Comparison of ENCODE assay signal across 14 cellular contexts in the genomic region with DNA sequence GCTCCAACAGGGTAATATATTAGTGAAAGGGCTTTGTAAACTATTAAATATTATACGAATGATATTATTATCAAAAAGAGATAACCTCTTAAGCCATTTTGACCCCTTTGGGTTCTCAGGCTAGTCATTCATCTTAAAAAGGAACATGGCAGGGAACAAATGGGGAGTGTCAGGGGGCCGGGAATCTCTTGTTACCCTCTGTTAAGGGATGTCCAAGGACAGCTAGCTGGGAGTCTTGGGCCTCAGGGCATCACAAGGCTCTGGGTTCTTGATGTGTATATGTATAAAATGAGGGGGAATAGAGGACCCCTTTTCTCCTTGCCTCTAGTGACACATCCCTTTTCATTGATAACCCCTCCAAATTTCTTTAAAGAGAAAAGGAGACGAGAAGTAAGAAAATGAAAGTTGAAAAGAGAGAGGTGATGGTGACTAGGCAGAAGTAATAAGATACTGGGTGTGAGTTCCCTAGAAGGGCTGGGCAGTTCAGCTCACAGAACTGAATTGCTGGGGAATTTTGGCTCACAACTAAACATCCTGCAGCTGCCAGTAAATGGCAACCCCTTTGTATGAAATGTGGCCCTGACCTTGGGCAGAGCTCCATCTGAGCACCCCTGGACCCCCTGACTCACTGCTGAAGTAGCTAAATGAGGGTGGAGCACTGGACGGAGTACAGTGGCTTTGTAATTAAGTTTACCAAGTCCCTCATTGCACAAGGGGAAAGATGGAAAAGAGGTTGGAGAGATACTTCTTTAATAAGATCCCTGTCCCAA. TPM values are rescaled to one million over a fixed set of nuclear protein-coding genes. Genes with fewer than 3 reads are reported as not detected.
A peak's percentile ranks its signal among the peaks of the same experiment; 100 is the strongest.
DNase-seq lines count a peak whose midpoint lies in the region; ATAC-seq and TF ChIP-seq lines count a peak whose summit lies in the region.
"Had no signal": no experiment of that assay in that cellular context is flagged by ENCODE, and none has a peak within 500 bp of the region (broad histone marks: within the 10 kb centered on the region; RNA-seq: fewer than 3 reads in every experiment).

No MANE protein-coding gene starts in this region.

- BruUV-seq in PC-3 (replicated peaks; lab: Mats Ljungman, UMichigan) = no TSS peak

- H3K4me1 Mint-ChIP-seq in naive thymus-derived CD8-positive, alpha-beta T cell = peaks cover 0 to 3% (median 0%) of the 10 kb centered on the region in 4 donors
- H3K4me1 Mint-ChIP-seq: activated B cell treated with CpG ODN at 0.5 μM for 24 hours had no signal

- H3K27me3 Mint-ChIP-seq in naive thymus-derived CD8-positive, alpha-beta T cell = peaks cover 0 to 2% (median 0%) of the 10 kb centered on the region in 5 donors
- H3K27me3 Mint-ChIP-seq: activated B cell treated with CpG ODN at 0.5 μM for 24 hours had no signal

- H3K9me3 ChIP-seq in PC-3 (ENCODE audit: low read length) = no peaks in the 10 kb centered on the region
- H3K9me3 ChIP-seq: gastroesophageal sphincter had no signal

- no peak overlapping the region for H3K27ac Mint-ChIP-seq in naive thymus-derived CD8-positive, alpha-beta T cell
- H3K27ac Mint-ChIP-seq: activated B cell treated with CpG ODN at 0.5 μM for 24 hours had no signal

- TF ChIP-seq CTCF in PC-3 (conservative IDR thresholded peaks at IDR 0.05; ENCODE audit: low read depth, low read length) = no peak

- H3K4me3 Mint-ChIP-seq in naive thymus-derived CD8-positive, alpha-beta T cell = no peak overlapping the region
- H3K4me3 Mint-ChIP-seq: activated B cell treated with CpG ODN at 0.5 μM for 24 hours had no signal

- no peak overlapping the region for H2AFZ ChIP-seq in PC-3 (ENCODE audit: low read length)

- H3K79me2 ChIP-seq in PC-3 (ENCODE audit: low read length) = no peaks in the 10 kb centered on the region

- no peaks in the 10 kb centered on the region for H3K9me3 Mint-ChIP-seq in naive thymus-derived CD8-positive, alpha-beta T cell
- H3K9me3 Mint-ChIP-seq: activated B cell treated with CpG ODN at 0.5 μM for 24 hours had no signal

- H3K4me2 ChIP-seq in PC-3 (ENCODE audit: low read length) = no peak overlapping the region

- H3K4me3 ChIP-seq in PC-3 (ENCODE audit: low read length) = no peak overlapping the region
- H3K4me3 ChIP-seq: gastroesophageal sphincter had no signal

- H3F3A ChIP-seq in PC-3 (ENCODE audit: low read length, unreplicated experiment) = no peaks in the 10 kb centered on the region

- H3K9me2 ChIP-seq in PC-3 (replicated peaks; ENCODE audit: low read length) = no peaks in the 10 kb centered on the region

- H4K20me1 ChIP-seq in PC-3 (ENCODE audit: low read length) = no peaks in the 10 kb centered on the region

- no peaks in the 10 kb centered on the region for H3K36me3 Mint-ChIP-seq in naive thymus-derived CD8-positive, alpha-beta T cell

- no peaks in the 10 kb centered on the region for H3K36me3 ChIP-seq in PC-3 (ENCODE audit: low read depth, low read length)
- H3K36me3 ChIP-seq: gastroesophageal sphincter had no signal

- H3K4me1 ChIP-seq in PC-3 (ENCODE audit: insufficient read depth, low read length) = peaks cover 30% of the 10 kb centered on the region
- H3K4me1 ChIP-seq: gastroesophageal sphincter had no signal

- POLR2A ChIA-PET in PC-3 (lab: Charles Lee; ENCODE audit: unreplicated experiment) = no interaction called here
- POLR2A ChIA-PET in naive thymus-derived CD8-positive, alpha-beta T cell (lab: Charles Lee) = no interaction called here

- CTCF ChIA-PET in PC-3 (lab: Charles Lee) = interaction anchor here (0.5 kb wide), 1 partner anchor 355 kb away, joined by 3 read pairs; no protein-coding TSS in a partner anchor

- no peaks in the 10 kb centered on the region for H3K27me3 ChIP-seq in PC-3 (ENCODE audit: low read length)
- H3K27me3 ChIP-seq: gastroesophageal sphincter had no signal

- DNase-seq in ELR (ENCODE audit: low read depth) (peak; percentile 41), PC-3 (no peak), dermis blood vessel endothelial cell (peak; percentile 57), sciatic nerve (ENCODE audit: low spot score) (no peak), NCI-H748 (lab: John Stamatoyannopoulos, UW; ENCODE audit: unreplicated experiment) (no peak), posterior cingulate gyrus (no peak), cortex of kidney (lab: John Stamatoyannopoulos, UW) (no peak)
- no peak for DNase-seq in naive thymus-derived CD8-positive, alpha-beta T cell
- DNase-seq: activated B cell treated with CpG ODN at 0.5 μM for 24 hours; central memory CD4-positive, alpha-beta T cell; DMS153; SHP77; stimulated activated naive CD4-positive, alpha-beta T cell had no signal

- H3K27ac ChIP-seq in PC-3 (ENCODE audit: low read length) = no peak overlapping the region
- H3K27ac ChIP-seq: gastroesophageal sphincter had no signal

- ATAC-seq in PC-3 = peak; percentile 51
- ATAC-seq in sciatic nerve = peak; percentile 44
- ATAC-seq in naive thymus-derived CD8-positive, alpha-beta T cell = no peak
- ATAC-seq: gastroesophageal sphincter had no signal

- intact Hi-C loops in PC-3 (cut with micrococcal nuclease) (no loop called here), sciatic nerve (cut with DNase I) (no loop called here), posterior cingulate gyrus (cut with DNase I) (no loop called here)

- H3K9ac ChIP-seq in PC-3 (ENCODE audit: low read length) = no peak overlapping the region

RNA-seq across cellular contexts. Expression of gene ZNF326, which starts 20.0 kb away (rescaled TPM):
- 7.2 and 12.7 TPM in 2 replicates for total RNA-seq in PC-3 (2014; rRNA removed)
- total RNA-seq in dermis blood vessel endothelial cell = 9.3 and 9.9 TPM in 2 replicates
- 26.3 TPM for total RNA-seq in sciatic nerve
- 10 to 100 TPM; 26.5 to 27.3 TPM for total RNA-seq in naive thymus-derived CD8-positive, alpha-beta T cell
- 1 to 10 TPM; 4.3 to 6.0 (median 5.1) TPM for polyA plus RNA-seq in naive thymus-derived CD8-positive, alpha-beta T cell

Comparison
In these comparisons a context has a peak if more than half of its experiments do, and no peak if none do; other contexts are left out.
1. DNase-seq: peak in ELR (single experiment) and dermis blood vessel endothelial cell (single experiment); none in PC-3 (single experiment), sciatic nerve (single experiment), naive thymus-derived CD8-positive, alpha-beta T cell (0 of 10), NCI-H748 (single experiment), posterior cingulate gyrus (0 of 10) and cortex of kidney (single experiment).
2. ATAC-seq: peak in PC-3 (single experiment) and sciatic nerve (single experiment); none in naive thymus-derived CD8-positive, alpha-beta T cell (0 of 2).